ENCODE assay signal across 1 cellular context in genomic region chr14:104158827-104159798, GRCh38.
TF ChIP-seq lines count a peak whose summit lies in the region.

No MANE protein-coding gene starts in this region.

TF ChIP-seq in K562, 482 proteins besides CTCF, POLR2A, EP300 and RAD21 (continued from another document and continues in another):
- no peak for TF ChIP-seq ZBTB40 (IDR thresholded peaks at IDR 0.05)
- no peak for TF ChIP-seq ZBTB40 (CRISPR knock-in tag; IDR thresholded peaks at IDR 0.05)
- peak; percentile 52 for TF ChIP-seq EGR1 (conservative IDR thresholded peaks at IDR 0.05)
- no peak for TF ChIP-seq HMG20B (CRISPR knock-in tag; IDR thresholded peaks at IDR 0.05)
- peak; percentile 78; the same call in 1 of the 2 replicates for TF ChIP-seq TOE1 (IDR thresholded peaks at IDR 0.05; ENCODE audit: borderline replicate concordance)
- TF ChIP-seq TOE1 (CRISPR knock-in tag; IDR thresholded peaks at IDR 0.05; ENCODE audit: borderline replicate concordance, low read depth): no peak
- peak; percentile 60 for TF ChIP-seq VEZF1 (CRISPR knock-in tag; IDR thresholded peaks at IDR 0.05)
- TF ChIP-seq CHD1 (IDR thresholded peaks at IDR 0.05; ENCODE audit: low read length): no peak
- TF ChIP-seq ZNF717 (CRISPR knock-in tag; IDR thresholded peaks at IDR 0.05): no peak
- peak; percentile 63; the same call in 1 of the 2 replicates for TF ChIP-seq ATF7 (IDR thresholded peaks at IDR 0.05)
- TF ChIP-seq ASH1L (IDR thresholded peaks at IDR 0.05; ENCODE audit: borderline replicate concordance, low read depth, partially characterized antibody): no peak
- TF ChIP-seq CC2D1A (IDR thresholded peaks at IDR 0.05): peak; percentile 69; the same call in 1 of the 2 replicates
- TF ChIP-seq CREM (IDR thresholded peaks at IDR 0.05; ENCODE audit: low read depth): peak; percentile 79
- TF ChIP-seq ARID1B (IDR thresholded peaks at IDR 0.05): peak; percentile 92
- peak in 1 of 2 experiments; percentile 91; a peak in 3 of 4 replicates for TF ChIP-seq RCOR1 (IDR thresholded peaks at IDR 0.05; ENCODE audit: borderline replicate concordance in 1 of 2, low read depth in 2 of 2, low read length in 2 of 2)
- TF ChIP-seq DMBX1 (CRISPR knock-in tag; IDR thresholded peaks at IDR 0.05; ENCODE audit: borderline replicate concordance): peak; percentile 82
- peak; percentile 85 to 93 for TF ChIP-seq KDM1A (IDR thresholded peaks at IDR 0.05)
- TF ChIP-seq ZKSCAN1 (IDR thresholded peaks at IDR 0.05; ENCODE audit: low read depth, low read length): 0 out of 2 replicates have a peak, but pooled peaks have one; percentile 39
- TF ChIP-seq ZNF584 (CRISPR knock-in tag; IDR thresholded peaks at IDR 0.05; ENCODE audit: low read depth): 0 out of 2 replicates have a peak, but pooled peaks have one; percentile 42
- TF ChIP-seq SMARCA4 (IDR thresholded peaks at IDR 0.05): peak; percentile 72
- TF ChIP-seq FOXJ2 (tag; IDR thresholded peaks at IDR 0.05): no peak
- TF ChIP-seq KDM4B (IDR thresholded peaks at IDR 0.05; ENCODE audit: borderline replicate concordance in 2 of 2, low read depth in 1 of 2): no peak
- TF ChIP-seq CTBP1 (IDR thresholded peaks at IDR 0.05; ENCODE audit: borderline replicate concordance): peak; percentile 92
- TF ChIP-seq HMGN3 (IDR thresholded peaks at IDR 0.05; ENCODE audit: borderline replicate concordance, extremely low read depth, insufficient read length, low read depth, low read length): peak; percentile 98
- TF ChIP-seq CBFB (CRISPR knock-in tag; IDR thresholded peaks at IDR 0.05): peak; percentile 84; the same call in 1 of the 2 replicates
- peak; percentile 90 for TF ChIP-seq TFE3 (CRISPR knock-in tag; IDR thresholded peaks at IDR 0.05)
- peak; percentile 66 for TF ChIP-seq MTA2 (IDR thresholded peaks at IDR 0.05; ENCODE audit: low read depth)
- TF ChIP-seq CCNT2 (IDR thresholded peaks at IDR 0.05; ENCODE audit: borderline replicate concordance, extremely low read depth, insufficient read length, low read depth, low read length): peak; percentile 97
- peak; percentile 27; the same call in 1 of the 2 replicates for TF ChIP-seq ZNF263 (CRISPR knock-in tag; IDR thresholded peaks at IDR 0.05; ENCODE audit: borderline replicate concordance)
- peak; percentile 67 to 76; a peak in 3 of 4 replicates for TF ChIP-seq TRIM24 (IDR thresholded peaks at IDR 0.05)
- peak; percentile 70; the same call in 1 of the 2 replicates for TF ChIP-seq FOXM1 (IDR thresholded peaks at IDR 0.05; ENCODE audit: low read depth)
- no peak for TF ChIP-seq FOXM1 (CRISPR knock-in tag; IDR thresholded peaks at IDR 0.05; ENCODE audit: low read depth)
- TF ChIP-seq, protein P1, sequence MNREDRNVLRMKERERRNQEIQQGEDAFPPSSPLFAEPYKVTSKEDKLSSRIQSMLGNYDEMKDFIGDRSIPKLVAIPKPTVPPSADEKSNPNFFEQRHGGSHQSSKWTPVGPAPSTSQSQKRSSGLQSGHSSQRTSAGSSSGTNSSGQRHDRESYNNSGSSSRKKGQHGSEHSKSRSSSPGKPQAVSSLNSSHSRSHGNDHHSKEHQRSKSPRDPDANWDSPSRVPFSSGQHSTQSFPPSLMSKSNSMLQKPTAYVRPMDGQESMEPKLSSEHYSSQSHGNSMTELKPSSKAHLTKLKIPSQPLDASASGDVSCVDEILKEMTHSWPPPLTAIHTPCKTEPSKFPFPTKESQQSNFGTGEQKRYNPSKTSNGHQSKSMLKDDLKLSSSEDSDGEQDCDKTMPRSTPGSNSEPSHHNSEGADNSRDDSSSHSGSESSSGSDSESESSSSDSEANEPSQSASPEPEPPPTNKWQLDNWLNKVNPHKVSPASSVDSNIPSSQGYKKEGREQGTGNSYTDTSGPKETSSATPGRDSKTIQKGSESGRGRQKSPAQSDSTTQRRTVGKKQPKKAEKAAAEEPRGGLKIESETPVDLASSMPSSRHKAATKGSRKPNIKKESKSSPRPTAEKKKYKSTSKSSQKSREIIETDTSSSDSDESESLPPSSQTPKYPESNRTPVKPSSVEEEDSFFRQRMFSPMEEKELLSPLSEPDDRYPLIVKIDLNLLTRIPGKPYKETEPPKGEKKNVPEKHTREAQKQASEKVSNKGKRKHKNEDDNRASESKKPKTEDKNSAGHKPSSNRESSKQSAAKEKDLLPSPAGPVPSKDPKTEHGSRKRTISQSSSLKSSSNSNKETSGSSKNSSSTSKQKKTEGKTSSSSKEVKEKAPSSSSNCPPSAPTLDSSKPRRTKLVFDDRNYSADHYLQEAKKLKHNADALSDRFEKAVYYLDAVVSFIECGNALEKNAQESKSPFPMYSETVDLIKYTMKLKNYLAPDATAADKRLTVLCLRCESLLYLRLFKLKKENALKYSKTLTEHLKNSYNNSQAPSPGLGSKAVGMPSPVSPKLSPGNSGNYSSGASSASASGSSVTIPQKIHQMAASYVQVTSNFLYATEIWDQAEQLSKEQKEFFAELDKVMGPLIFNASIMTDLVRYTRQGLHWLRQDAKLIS (CRISPR knock-in tag; IDR thresholded peaks at IDR 0.05): no peak
- TF ChIP-seq HDAC1 (IDR thresholded peaks at IDR 0.05): peak in 1 of 2 experiments; percentile 58; a peak in 2 of 4 replicates
- peak; percentile 61; the same call in 1 of the 2 replicates for TF ChIP-seq ZBTB17 (CRISPR knock-in tag; IDR thresholded peaks at IDR 0.05)
- peak; percentile 64; the same call in 1 of the 2 replicates for TF ChIP-seq GATAD2B (IDR thresholded peaks at IDR 0.05; ENCODE audit: borderline replicate concordance)
- TF ChIP-seq TEAD4 (IDR thresholded peaks at IDR 0.05; ENCODE audit: low read length): peak; percentile 92
- no peak for TF ChIP-seq TEAD4 (CRISPR knock-in tag; IDR thresholded peaks at IDR 0.05; ENCODE audit: borderline replicate concordance)
- TF ChIP-seq, protein P2, sequence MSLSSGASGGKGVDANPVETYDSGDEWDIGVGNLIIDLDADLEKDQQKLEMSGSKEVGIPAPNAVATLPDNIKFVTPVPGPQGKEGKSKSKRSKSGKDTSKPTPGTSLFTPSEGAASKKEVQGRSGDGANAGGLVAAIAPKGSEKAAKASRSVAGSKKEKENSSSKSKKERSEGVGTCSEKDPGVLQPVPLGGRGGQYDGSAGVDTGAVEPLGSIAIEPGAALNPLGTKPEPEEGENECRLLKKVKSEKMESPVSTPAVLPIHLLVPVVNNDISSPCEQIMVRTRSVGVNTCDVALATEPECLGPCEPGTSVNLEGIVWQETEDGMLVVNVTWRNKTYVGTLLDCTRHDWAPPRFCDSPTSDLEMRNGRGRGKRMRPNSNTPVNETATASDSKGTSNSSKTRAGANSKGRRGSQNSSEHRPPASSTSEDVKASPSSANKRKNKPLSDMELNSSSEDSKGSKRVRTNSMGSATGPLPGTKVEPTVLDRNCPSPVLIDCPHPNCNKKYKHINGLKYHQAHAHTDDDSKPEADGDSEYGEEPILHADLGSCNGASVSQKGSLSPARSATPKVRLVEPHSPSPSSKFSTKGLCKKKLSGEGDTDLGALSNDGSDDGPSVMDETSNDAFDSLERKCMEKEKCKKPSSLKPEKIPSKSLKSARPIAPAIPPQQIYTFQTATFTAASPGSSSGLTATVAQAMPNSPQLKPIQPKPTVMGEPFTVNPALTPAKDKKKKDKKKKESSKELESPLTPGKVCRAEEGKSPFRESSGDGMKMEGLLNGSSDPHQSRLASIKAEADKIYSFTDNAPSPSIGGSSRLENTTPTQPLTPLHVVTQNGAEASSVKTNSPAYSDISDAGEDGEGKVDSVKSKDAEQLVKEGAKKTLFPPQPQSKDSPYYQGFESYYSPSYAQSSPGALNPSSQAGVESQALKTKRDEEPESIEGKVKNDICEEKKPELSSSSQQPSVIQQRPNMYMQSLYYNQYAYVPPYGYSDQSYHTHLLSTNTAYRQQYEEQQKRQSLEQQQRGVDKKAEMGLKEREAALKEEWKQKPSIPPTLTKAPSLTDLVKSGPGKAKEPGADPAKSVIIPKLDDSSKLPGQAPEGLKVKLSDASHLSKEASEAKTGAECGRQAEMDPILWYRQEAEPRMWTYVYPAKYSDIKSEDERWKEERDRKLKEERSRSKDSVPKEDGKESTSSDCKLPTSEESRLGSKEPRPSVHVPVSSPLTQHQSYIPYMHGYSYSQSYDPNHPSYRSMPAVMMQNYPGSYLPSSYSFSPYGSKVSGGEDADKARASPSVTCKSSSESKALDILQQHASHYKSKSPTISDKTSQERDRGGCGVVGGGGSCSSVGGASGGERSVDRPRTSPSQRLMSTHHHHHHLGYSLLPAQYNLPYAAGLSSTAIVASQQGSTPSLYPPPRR (CRISPR knock-in tag; IDR thresholded peaks at IDR 0.05; ENCODE audit: borderline replicate concordance): peak; percentile 94; the same call in 1 of the 2 replicates
- peak; percentile 78 for TF ChIP-seq PML (IDR thresholded peaks at IDR 0.05; ENCODE audit: low read length)
- peak; percentile 25 for TF ChIP-seq NEUROD1 (IDR thresholded peaks at IDR 0.05; ENCODE audit: borderline replicate concordance, low read depth, low read length, partially characterized antibody)
- peak; percentile 67; the same call in 1 of the 2 replicates for TF ChIP-seq MTA3 (IDR thresholded peaks at IDR 0.05; ENCODE audit: borderline replicate concordance)
- TF ChIP-seq PHF8 (IDR thresholded peaks at IDR 0.05; ENCODE audit: borderline replicate concordance, low read length): no peak
- TF ChIP-seq TBL1XR1 (IDR thresholded peaks at IDR 0.05; ENCODE audit: low read length in 2 of 2): 0 out of 4 replicates have a peak, but pooled peaks of 1 of the 2 experiments have one; percentile 53
- TF ChIP-seq CXXC5 (CRISPR knock-in tag; IDR thresholded peaks at IDR 0.05): peak; percentile 95
- no peak for TF ChIP-seq SMAD3 (CRISPR knock-in tag; conservative IDR thresholded peaks at IDR 0.05)
